ENCODE assay signal across 8 cellular contexts in genomic region chr13:41019578-41020347, GRCh38. TPM values are rescaled to one million over a fixed set of nuclear protein-coding genes. Genes with fewer than 3 reads are reported as not detected.
DNase-seq lines count a peak whose midpoint lies in the region; ATAC-seq lines count a peak whose summit lies in the region.
"Had no signal": no experiment of that assay in that cellular context is flagged by ENCODE, and none has a peak within 500 bp of the region (broad histone marks: within the 10 kb centered on the region; RNA-seq: fewer than 3 reads in every experiment).

No MANE protein-coding gene starts in this region.

- H3K4me3 ChIP-seq in subcutaneous abdominal adipose tissue (ENCODE audit: low read depth in 1 of 5, low read length in 5 of 5), result no peak overlapping the region

- no peaks in the 10 kb centered on the region for H3K9me3 Mint-ChIP-seq in immature natural killer cell
- H3K9me3 Mint-ChIP-seq: nephron progenitor cell had no signal

- no peaks in the 10 kb centered on the region for H3K27me3 ChIP-seq in subcutaneous abdominal adipose tissue (ENCODE audit: control insufficient read depth in 5 of 5, insufficient read depth in 4 of 5, low read length in 5 of 5)

- H3K9ac ChIP-seq in subcutaneous abdominal adipose tissue (ENCODE audit: low read length in 5 of 5), result peak overlapping the region in 2 of 5 donors; percentile 47 to 72

- H3K36me3 Mint-ChIP-seq in immature natural killer cell, result no peaks in the 10 kb centered on the region

- ATAC-seq in GM21786 (IDR thresholded peaks at IDR 0.05; ENCODE audit: unreplicated experiment), result peak; percentile 35
- ATAC-seq in HG02571 (IDR thresholded peaks at IDR 0.05; ENCODE audit: unreplicated experiment), result no peak

- no peaks in the 10 kb centered on the region for H3K36me3 ChIP-seq in subcutaneous abdominal adipose tissue (ENCODE audit: control insufficient read depth in 5 of 5, insufficient read depth in 5 of 5, low read length in 5 of 5)

- H3K4me1 ChIP-seq in subcutaneous abdominal adipose tissue (ENCODE audit: control insufficient read depth in 5 of 5, insufficient read depth in 5 of 5, low read length in 5 of 5), result peaks cover 0 to 20% (median 4%) of the 10 kb centered on the region in 5 donors

- H3K27me3 Mint-ChIP-seq in immature natural killer cell (ENCODE audit: low read depth in 3 of 3), result peaks cover 3 to 7% (median 4%) of the 10 kb centered on the region in 3 donors

- H3K9me3 ChIP-seq in subcutaneous abdominal adipose tissue (ENCODE audit: control insufficient read depth in 5 of 5, low read length in 5 of 5), result no peaks in the 10 kb centered on the region

- peak; percentile 56 for DNase-seq in OCI-M1 (lab: John Stamatoyannopoulos, UW)
- DNase-seq in immature natural killer cell, result no peak
- no peak for DNase-seq in HCEC 1CT
- DNase-seq in GOT3 (lab: John Stamatoyannopoulos, UW), result no peak
- DNase-seq: nephron progenitor cell had no signal

- H3K27ac Mint-ChIP-seq in immature natural killer cell, result peak overlapping the region in 3 of 6 donors; percentile 41 to 98 (median 96)

- H3K4me3 Mint-ChIP-seq in immature natural killer cell, result peak overlapping the region in 3 of 5 donors; percentile 91 to 94 (median 94)
- H3K4me3 Mint-ChIP-seq: nephron progenitor cell had no signal

- H3K4me1 Mint-ChIP-seq in immature natural killer cell, result peaks cover 31 to 43% of the 10 kb centered on the region in 2 donors

- peak overlapping the region; percentile 9 for H3K27ac ChIP-seq in subcutaneous abdominal adipose tissue (ENCODE audit: low read depth, low read length)

RNA-seq across cellular contexts. Expression of gene ELF1, which starts 0.6 kb away (rescaled TPM):
- 100 to 1,000 TPM in 1 of 3 donors, 10 to 100 TPM in 2; 76.8 to 128 (median 92.9) TPM for polyA plus RNA-seq in immature natural killer cell

RNA-seq across cellular contexts. Expression of gene WBP4, which starts 41.5 kb away (rescaled TPM):
- 1 to 10 TPM; 3.6 to 5.4 (median 4.4) TPM for polyA plus RNA-seq in immature natural killer cell
